ENCODE assay signal across 17 cellular contexts in the genomic region with DNA sequence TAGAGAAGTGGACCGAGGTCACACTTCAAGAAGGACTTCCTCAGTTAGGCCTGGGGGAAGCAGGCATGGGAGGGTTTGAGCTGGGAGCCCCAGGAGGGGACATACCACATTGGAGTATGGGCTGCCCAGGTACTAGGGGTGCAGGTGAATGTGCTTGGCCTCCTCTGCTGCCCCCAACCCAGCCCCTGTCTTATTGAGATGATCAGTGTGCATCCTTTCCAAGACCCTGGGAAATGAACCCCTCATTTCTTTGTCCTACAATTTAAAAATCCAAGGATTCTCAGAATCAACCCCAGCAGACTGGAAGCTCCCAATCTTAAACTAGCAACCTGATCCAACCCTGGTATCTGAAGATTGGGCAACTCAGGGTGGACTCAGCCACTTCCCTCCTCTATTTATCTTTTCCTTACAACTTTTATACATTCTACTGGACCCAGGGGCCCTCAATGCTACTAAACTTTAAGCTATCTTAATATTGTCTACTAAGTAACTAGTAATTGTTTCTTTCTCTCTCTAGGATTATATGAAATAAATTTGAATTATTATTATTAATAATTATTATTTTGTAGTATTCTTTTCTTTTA. TPM values are rescaled to one million over a fixed set of nuclear protein-coding genes. Genes with fewer than 3 reads are reported as not detected.
A peak's percentile ranks its signal among the peaks of the same experiment; 100 is the strongest.
DNase-seq lines count a peak whose midpoint lies in the region; ATAC-seq and TF ChIP-seq lines count a peak whose summit lies in the region.
"Had no signal": no experiment of that assay in that cellular context is flagged by ENCODE, and none has a peak within 500 bp of the region (broad histone marks: within the 10 kb centered on the region; RNA-seq: fewer than 3 reads in every experiment).

No MANE protein-coding gene starts in this region.

- WGBS in right cardiac atrium = 32% methylated on average over 1 of the region's 1 CpG

- DNase-seq in right cardiac atrium (peak in 2 of 3 donors; percentile 3 to 13), Right ventricle myocardium superior (no peak), WTC11 (ENCODE audit: low spot score) (no peak), mesothelial cell of epicardium (ENCODE audit: low spot score in 2 of 2, unreplicated experiment in 2 of 2) (no peak), RKO (ENCODE audit: low spot score) (no peak), MV-4-11 (lab: John Stamatoyannopoulos, UW) (no peak)
- no peak for DNase-seq in activated CD4-positive, alpha-beta T cell treated with anti-CD3 and anti-CD28 coated beads for 1 hour
- DNase-seq: CD8-positive, alpha-beta T cell; DMS79; HFFc6; NCI-H1417; NCI-H187 treated with DMSO at 0.1 percent for 48 hours; NCI-H446 had no signal

- H3K27me3 ChIP-seq in right cardiac atrium (ENCODE audit: control insufficient read depth, insufficient read depth) = no peaks in the 10 kb centered on the region
- H3K27me3 ChIP-seq: BLaER1 had no signal

- H3K4me1 Mint-ChIP-seq in WTC11 = peaks cover 65% of the 10 kb centered on the region
- H3K4me1 Mint-ChIP-seq in mesothelial cell of epicardium = peaks cover 56% of the 10 kb centered on the region

- POLR2A ChIA-PET in WTC11 (lab: Charles Lee) = interaction anchor here (0.8 to 3.8 kb wide), 5 partner anchors 8 to 95 kb away, joined by 3 to 17 read pairs (median 4); partner anchors contain the start of genes ARHGEF2, RAB25 and UBQLN4

- H3K27ac ChIP-seq in right cardiac atrium (ENCODE audit: low read length) = no peak overlapping the region
- H3K27ac ChIP-seq: BLaER1 had no signal

- peak overlapping the region; percentile 81 for H3K27ac Mint-ChIP-seq in WTC11
- peak overlapping the region; percentile 82 for H3K27ac Mint-ChIP-seq in mesothelial cell of epicardium
- H3K27ac Mint-ChIP-seq: CD8-positive, alpha-beta T cell; HFFc6 had no signal

- H3K27me3 Mint-ChIP-seq in WTC11 (ENCODE audit: low read depth) (no peaks in the 10 kb centered on the region), mesothelial cell of epicardium (ENCODE audit: low read depth) (no peaks in the 10 kb centered on the region)

- no peaks in the 10 kb centered on the region for H3K4me1 ChIP-seq in right cardiac atrium (ENCODE audit: control insufficient read depth, insufficient read depth, low read length)

- CTCF ChIA-PET in WTC11 (lab: Charles Lee) = interaction anchor here (0.7 to 3.8 kb wide), 18 partner anchors 9 to 152 kb away, joined by 3 to 27 read pairs (median 6); partner anchors contain the start of genes ARHGEF2, LAMTOR2, MEX3A and RAB25

- no peak for ATAC-seq in right cardiac atrium
- ATAC-seq in Right ventricle myocardium superior (ENCODE audit: poor library complexity) = no peak
- no peak for ATAC-seq in WTC11
- no peak for ATAC-seq in HG02852 (IDR thresholded peaks at IDR 0.05; ENCODE audit: unreplicated experiment)
- ATAC-seq: CD8-positive, alpha-beta T cell; K562; SK-N-SH treated with all-trans-retinoic acid at 6 μM for 48 hours had no signal

- no peak for TF ChIP-seq CTCF in WTC11 (IDR thresholded peaks at IDR 0.05)
- TF ChIP-seq CTCF in mesothelial cell of epicardium (IDR thresholded peaks at IDR 0.05; ENCODE audit: unreplicated experiment) = no peak

- intact Hi-C loops in right cardiac atrium (cut with DNase I) (no loop called here), Right ventricle myocardium superior (cut with DNase I) (no loop called here)

- no peak overlapping the region for H3K4me3 ChIP-seq in right cardiac atrium (ENCODE audit: low read length)
- H3K4me3 ChIP-seq: BLaER1, K562 had no signal

- no peaks in the 10 kb centered on the region for H3K9me3 ChIP-seq in right cardiac atrium (ENCODE audit: control insufficient read depth, low read length)
- H3K9me3 ChIP-seq: BLaER1 had no signal

- H3K36me3 Mint-ChIP-seq in WTC11 (peaks cover 19% of the 10 kb centered on the region), mesothelial cell of epicardium (peaks cover 17% of the 10 kb centered on the region)
- H3K36me3 Mint-ChIP-seq: CD8-positive, alpha-beta T cell had no signal

- H3K4me3 Mint-ChIP-seq in WTC11 (0 out of 2 replicates have a peak overlapping the region, but pooled peaks have one; percentile 11), mesothelial cell of epicardium (no peak overlapping the region)
- H3K4me3 Mint-ChIP-seq: CD8-positive, alpha-beta T cell; HFFc6 had no signal

- H3K9me3 Mint-ChIP-seq in WTC11 = no peaks in the 10 kb centered on the region
- H3K9me3 Mint-ChIP-seq in mesothelial cell of epicardium = no peaks in the 10 kb centered on the region
- H3K9me3 Mint-ChIP-seq: CD8-positive, alpha-beta T cell; HFFc6 had no signal

TF ChIP-seq in WTC11, 78 proteins besides CTCF, POLR2A, EP300 and RAD21:
- TF ChIP-seq HMGA2 (CRISPR knock-in tag; IDR thresholded peaks at IDR 0.05) (0 out of 2 replicates have a peak, but pooled peaks have one; percentile 7), NFYB (CRISPR knock-in tag; conservative IDR thresholded peaks at IDR 0.05; ENCODE audit: low read depth) (no peak)

RNA-seq across cellular contexts. Expression of gene MEX3A, which starts 9.1 kb away (rescaled TPM):
- total RNA-seq in right cardiac atrium = under 1 TPM; 0.17 to 0.33 (median 0.19) TPM
- 0.25 TPM for polyA plus RNA-seq in right cardiac atrium
- total RNA-seq in Right ventricle myocardium superior = 0.16 TPM
- total RNA-seq in WTC11 (2021) = 66.3 to 79.1 TPM (median 70.6 TPM) in 3 replicates
- total RNA-seq in mesothelial cell of epicardium = 107 to 112 TPM (median 112 TPM) in 3 replicates

RNA-seq across cellular contexts. Expression of gene RAB25, which starts 12.2 kb away (rescaled TPM):
- total RNA-seq in right cardiac atrium = not detected
- polyA plus RNA-seq in right cardiac atrium = 0.07 TPM
- not detected for total RNA-seq in Right ventricle myocardium superior
- 61.9 to 82.8 TPM (median 82.5 TPM) in 3 replicates for total RNA-seq in WTC11 (2021)
- total RNA-seq in mesothelial cell of epicardium = 51.1 to 52.6 TPM (median 51.2 TPM) in 3 replicates
- total RNA-seq: HFFc6 had no signal

RNA-seq across cellular contexts. Expression of gene LAMTOR2, which starts 18.6 kb away (rescaled TPM):
- total RNA-seq in right cardiac atrium (10 to 100 TPM; 43.8 to 55.2 (median 51.5) TPM), Right ventricle myocardium superior (64.4 TPM), WTC11 (2021) (62.4 to 75.7 TPM (median 73.8 TPM) in 3 replicates), mesothelial cell of epicardium (39.2 to 43.4 TPM (median 39.5 TPM) in 3 replicates)
- 100 TPM for polyA plus RNA-seq in right cardiac atrium

RNA-seq across cellular contexts. Expression of gene UBQLN4, which starts 19.6 kb away (rescaled TPM):
- total RNA-seq in right cardiac atrium = 10 to 100 TPM; 23.9 to 28.7 (median 27.0) TPM
- 13.7 TPM for polyA plus RNA-seq in right cardiac atrium
- total RNA-seq in Right ventricle myocardium superior = 30.4 TPM
- total RNA-seq in WTC11 (2021) = 35.0 to 37.3 TPM (median 36.3 TPM) in 3 replicates
- 61.2 to 66.7 TPM (median 61.9 TPM) in 3 replicates for total RNA-seq in mesothelial cell of epicardium

RNA-seq across cellular contexts. Expression of gene LMNA, which starts 41.3 kb away (rescaled TPM):
- total RNA-seq in right cardiac atrium (100 to 1,000 TPM; 238 to 451 (median 281) TPM), Right ventricle myocardium superior (270 TPM), WTC11 (2021) (40.7 to 68.8 TPM (median 46.2 TPM) in 3 replicates), mesothelial cell of epicardium (91.7 to 96.9 TPM (median 92.4 TPM) in 3 replicates)
- polyA plus RNA-seq in right cardiac atrium = 247 TPM

Comparison
In these comparisons a context has a peak if more than half of its experiments do, and no peak if none do; other contexts are left out.
1. DNase-seq: peak in right cardiac atrium (2 of 3); none in Right ventricle myocardium superior (single experiment), WTC11 (single experiment), mesothelial cell of epicardium (0 of 2), RKO (single experiment), activated CD4-positive, alpha-beta T cell treated with anti-CD3 and anti-CD28 coated beads for 1 hour (single experiment) and MV-4-11 (single experiment).
2. RNA of gene MEX3A, which starts 9.1 kb away (total RNA-seq): 107 to 112 TPM in mesothelial cell of epicardium and 66.3 to 79.1 TPM in WTC11; 0.17 to 0.33 TPM in right cardiac atrium and 0.16 TPM in Right ventricle myocardium superior (single experiment); every median in the first group is over 10 times any median in the second.
3. RNA of gene RAB25, which starts 12.2 kb away (total RNA-seq): 61.9 to 82.8 TPM in WTC11 and 51.1 to 52.6 TPM in mesothelial cell of epicardium; not detected in right cardiac atrium and not detected in Right ventricle myocardium superior (single experiment); every median in the first group is over 10 times any median in the second.